20 cellular contexts compared by ENCODE assay signal in the genomic region with DNA sequence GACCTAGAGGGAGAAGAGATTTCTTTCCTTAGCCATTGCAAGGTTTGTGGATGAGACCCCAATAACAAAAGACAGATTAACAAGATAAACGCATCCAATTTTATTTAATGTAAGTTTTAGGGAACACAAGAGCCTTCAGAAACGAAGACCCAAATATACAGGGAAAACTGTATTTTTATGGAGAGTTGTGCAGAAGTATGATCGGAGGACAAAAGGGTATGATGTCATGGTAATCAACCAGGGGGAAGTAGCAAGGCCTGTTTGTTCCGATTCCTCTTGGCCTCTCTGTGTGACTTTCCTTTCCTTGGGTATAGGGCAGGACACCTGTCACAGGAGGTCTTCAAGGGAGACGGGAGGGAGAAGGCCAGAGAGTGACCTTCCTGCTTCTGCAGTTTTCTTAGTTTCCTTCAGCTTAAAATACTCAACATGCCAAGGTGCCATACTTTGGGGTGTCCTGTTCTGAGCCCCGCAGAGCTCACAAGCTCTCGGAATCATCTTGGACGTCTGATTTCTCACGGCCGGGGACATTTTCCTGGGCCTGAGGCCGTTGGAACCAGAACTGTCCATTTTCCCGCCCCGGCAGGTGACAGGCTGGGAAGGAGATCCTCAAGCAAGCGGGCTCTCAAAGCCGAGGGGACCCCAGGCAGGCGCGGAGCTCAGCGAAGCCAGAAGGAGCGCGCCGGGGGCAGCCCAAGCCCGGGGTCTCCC. TPM values are rescaled to one million over a fixed set of nuclear protein-coding genes. Genes with fewer than 3 reads are reported as not detected.
DNase-seq lines count a peak whose midpoint lies in the region; ATAC-seq and TF ChIP-seq lines count a peak whose summit lies in the region.
"Had no signal": no experiment of that assay in that cellular context is flagged by ENCODE, and none has a peak within 500 bp of the region (broad histone marks: within the 10 kb centered on the region; RNA-seq: fewer than 3 reads in every experiment).

No MANE protein-coding gene starts in this region.

- no peak for TF ChIP-seq POLR2A in breast epithelium (IDR thresholded peaks at IDR 0.05)
- no peak for TF ChIP-seq POLR2A in gastroesophageal sphincter (IDR thresholded peaks at IDR 0.05)

- H3K9me3 Mint-ChIP-seq in MCF 10A (ENCODE audit: unreplicated experiment): no peaks in the 10 kb centered on the region
- H3K9me3 Mint-ChIP-seq in stimulated activated naive B cell treated with anti-CD40 and anti-IgM and Interleukin-4, amounts not matched to agents 10 μg/mL and 1 μg/mL and 100 μg/mL, for 72 hours: no peaks in the 10 kb centered on the region
- H3K9me3 Mint-ChIP-seq: stimulated activated naive CD8-positive, alpha-beta T cell treated with anti-CD3 and anti-CD28 coated beads, Interleukin-15, Interleukin-2, amounts not matched to agents 100 ng/mL and 50 ng/mL, for 24 hours had no signal

- no peaks in the 10 kb centered on the region for H3K36me3 Mint-ChIP-seq in MCF 10A (ENCODE audit: insufficient read depth, unreplicated experiment)
- no peaks in the 10 kb centered on the region for H3K36me3 Mint-ChIP-seq in stimulated activated naive B cell treated with anti-CD40 and anti-IgM and Interleukin-4, amounts not matched to agents 10 μg/mL and 1 μg/mL and 100 μg/mL, for 72 hours
- H3K36me3 Mint-ChIP-seq: CD4-positive, CD25-positive, alpha-beta regulatory T cell had no signal

- TF ChIP-seq EP300 in gastroesophageal sphincter (IDR thresholded peaks at IDR 0.05): no peak

- H3K27ac ChIP-seq in breast epithelium (no peak overlapping the region), lung (ENCODE audit: low read depth in 1 of 2, low read length in 1 of 2) (no peak overlapping the region), gastroesophageal sphincter (no peak overlapping the region)
- H3K27ac ChIP-seq: uterus had no signal

- POLR2A ChIA-PET in MCF 10A (lab: Yijun Ruan, JAX): interaction anchor here (0.6 to 0.7 kb wide), 2 partner anchors 8 to 112 kb away, joined by 3 to 4 read pairs; no protein-coding TSS in a partner anchor

- no peak overlapping the region for H3K27ac Mint-ChIP-seq in MCF 10A (ENCODE audit: low read depth, unreplicated experiment)
- H3K27ac Mint-ChIP-seq in stimulated activated naive B cell treated with anti-CD40 and anti-IgM and Interleukin-4, amounts not matched to agents 10 μg/mL and 1 μg/mL and 100 μg/mL, for 72 hours: peak overlapping the region; percentile 42
- H3K27ac Mint-ChIP-seq: activated CD8-positive, alpha-beta T cell treated with anti-CD3 and anti-CD28 coated beads, Interleukin-2, amount 10 ng/mL, durations not matched to agents 7 days and 5 days; CD4-positive, CD25-positive, alpha-beta regulatory T cell; stimulated activated naive CD8-positive, alpha-beta T cell treated with anti-CD3 and anti-CD28 coated beads, Interleukin-15, Interleukin-2, amounts not matched to agents 100 ng/mL and 50 ng/mL, for 24 hours had no signal

- intact Hi-C loops in breast epithelium (cut with DNase I; ENCODE audit: low total_unique reads): no loop called here
- intact Hi-C loops in MCF 10A (cut with micrococcal nuclease): no loop called here

- no peaks in the 10 kb centered on the region for H3K9me3 ChIP-seq in breast epithelium
- no peaks in the 10 kb centered on the region for H3K9me3 ChIP-seq in lung (ENCODE audit: control insufficient read depth in 2 of 2, insufficient read depth in 1 of 2, low read length in 1 of 2)
- H3K9me3 ChIP-seq in gastroesophageal sphincter: no peaks in the 10 kb centered on the region
- H3K9me3 ChIP-seq: uterus had no signal

- no TSS peak for BruUV-seq in MCF 10A (replicated peaks; lab: Mats Ljungman, UMichigan)

- WGBS in lung, 2 donors: 24 to 29% methylated on average over 22 of the region's 22 CpGs
- WGBS in gastroesophageal sphincter (ENCODE audit: low coverage in 1 of 2), 2 donors: 42 to 50% methylated on average over 3 to 6 of the region's 22 CpGs

- H3K4me1 Mint-ChIP-seq in MCF 10A (ENCODE audit: insufficient read depth, unreplicated experiment): peaks cover 5% of the 10 kb centered on the region
- no peaks in the 10 kb centered on the region for H3K4me1 Mint-ChIP-seq in stimulated activated naive B cell treated with anti-CD40 and anti-IgM and Interleukin-4, amounts not matched to agents 10 μg/mL and 1 μg/mL and 100 μg/mL, for 72 hours
- H3K4me1 Mint-ChIP-seq: CD4-positive, CD25-positive, alpha-beta regulatory T cell had no signal

- DNase-seq in breast epithelium (ENCODE audit: low spot score in 2 of 2): no peak
- DNase-seq in MCF 10A (ENCODE audit: unreplicated experiment): no peak
- DNase-seq in cerebellum (ENCODE audit: low spot score): peak; percentile 22
- peak; percentile 14 for DNase-seq in lung (ENCODE audit: low spot score)
- no peak for DNase-seq in stimulated activated naive B cell treated with anti-CD40 and anti-IgM and Interleukin-4, amounts not matched to agents 10 μg/mL and 1 μg/mL and 100 μg/mL, for 72 hours
- no peak for DNase-seq in NCI-H1048 (lab: John Stamatoyannopoulos, UW)
- DNase-seq: activated CD8-positive, alpha-beta T cell treated with anti-CD3 and anti-CD28 coated beads, Interleukin-2, amount 10 ng/mL, durations not matched to agents 7 days and 5 days; CD4-positive, CD25-positive, alpha-beta regulatory T cell; cortex of kidney; DND-41; KBM-7; NCI-H1092 treated with DMSO at 0.1 percent for 48 hours; NCI-H774; uterus had no signal

- H3K4me3 ChIP-seq in breast epithelium (peak overlapping the region; percentile 25 to 64 (median 48)), lung (no peak overlapping the region), gastroesophageal sphincter (peak overlapping the region in 1 of 2 donors; percentile 40)

- CTCF ChIA-PET in MCF 10A (lab: Yijun Ruan, JAX): interaction anchor here (0.7 to 1.3 kb wide), 2 partner anchors 36 kb away, joined by 3 to 4 read pairs; no protein-coding TSS in a partner anchor

- H3K36me3 ChIP-seq in breast epithelium: no peaks in the 10 kb centered on the region
- H3K36me3 ChIP-seq in lung (ENCODE audit: control insufficient read depth in 2 of 2, insufficient read depth in 2 of 2, low read length in 2 of 2): no peaks in the 10 kb centered on the region
- no peaks in the 10 kb centered on the region for H3K36me3 ChIP-seq in gastroesophageal sphincter
- H3K36me3 ChIP-seq: uterus had no signal

- ATAC-seq in lung (ENCODE audit: insufficient read depth, low FRiP score) (no peak), HG02763 (IDR thresholded peaks at IDR 0.05; ENCODE audit: unreplicated experiment) (no peak), gastroesophageal sphincter (no peak)
- no peak for ATAC-seq in stimulated activated naive B cell treated with anti-CD40 and anti-IgM and Interleukin-4, amounts not matched to agents 10 μg/mL and 1 μg/mL and 100 μg/mL, for 72 hours (replicated peaks)
- ATAC-seq: activated CD8-positive, alpha-beta T cell treated with anti-CD3 and anti-CD28 coated beads, Interleukin-2, amount 10 ng/mL, durations not matched to agents 7 days and 5 days had no signal

- H3K4me1 ChIP-seq in breast epithelium (no peaks in the 10 kb centered on the region), lung (ENCODE audit: control insufficient read depth in 2 of 2, insufficient read depth in 2 of 2, low read length in 2 of 2) (peaks cover 0 to 9% of the 10 kb centered on the region in 2 donors), gastroesophageal sphincter (peaks cover 0 to 10% (median 7%) of the 10 kb centered on the region in 3 donors)

- TF ChIP-seq CTCF in breast epithelium (IDR thresholded peaks at IDR 0.05) (no peak), MCF 10A (IDR thresholded peaks at IDR 0.05; ENCODE audit: unreplicated experiment) (no peak), lung (IDR thresholded peaks at IDR 0.05; ENCODE audit: control extremely low read depth, extremely low read depth) (no peak), gastroesophageal sphincter (IDR thresholded peaks at IDR 0.05) (no peak)

- peaks cover 79% of the 10 kb centered on the region for H3K27me3 Mint-ChIP-seq in MCF 10A (ENCODE audit: insufficient read depth, unreplicated experiment)
- peaks cover 50 to 71% of the 10 kb centered on the region in 2 donors for H3K27me3 Mint-ChIP-seq in stimulated activated naive B cell treated with anti-CD40 and anti-IgM and Interleukin-4, amounts not matched to agents 10 μg/mL and 1 μg/mL and 100 μg/mL, for 72 hours

- peaks cover 6 to 47% of the 10 kb centered on the region in 2 donors for H3K27me3 ChIP-seq in breast epithelium
- H3K27me3 ChIP-seq in lung (ENCODE audit: control insufficient read depth, insufficient read depth): peaks cover 13% of the 10 kb centered on the region
- peaks cover 76% of the 10 kb centered on the region for H3K27me3 ChIP-seq in gastroesophageal sphincter

- no peak overlapping the region for H3K4me3 Mint-ChIP-seq in MCF 10A (ENCODE audit: unreplicated experiment)
- peak overlapping the region in 1 of 2 donors; percentile 29 for H3K4me3 Mint-ChIP-seq in stimulated activated naive B cell treated with anti-CD40 and anti-IgM and Interleukin-4, amounts not matched to agents 10 μg/mL and 1 μg/mL and 100 μg/mL, for 72 hours
- H3K4me3 Mint-ChIP-seq: activated CD8-positive, alpha-beta T cell treated with anti-CD3 and anti-CD28 coated beads, Interleukin-2, amount 10 ng/mL, durations not matched to agents 7 days and 5 days; CD4-positive, CD25-positive, alpha-beta regulatory T cell; stimulated activated naive CD8-positive, alpha-beta T cell treated with anti-CD3 and anti-CD28 coated beads, Interleukin-15, Interleukin-2, amounts not matched to agents 100 ng/mL and 50 ng/mL, for 24 hours had no signal

RNA-seq across cellular contexts. Expression of a gene that starts 21.7 kb away (rescaled TPM):
- total RNA-seq in breast epithelium (under 1 TPM; 0.15 to 0.96 (median 0.33) TPM), MCF 10A (2022) (not detected in 2 replicates), cerebellum (3.7 TPM), lung (under 1 TPM in 1 of 2 donors, not detected in 1; 0.31 TPM), gastroesophageal sphincter (under 1 TPM in 2 of 4 donors, not detected in 2; 0.15 to 0.35 TPM)
- under 1 TPM; 0.06 to 0.15 TPM for polyA plus RNA-seq in lung
- total RNA-seq: A673; activated CD8-positive, alpha-beta T cell treated with anti-CD3 and anti-CD28 coated beads, Interleukin-2, amount 10 ng/mL, durations not matched to agents 7 days and 5 days; CD4-positive, CD25-positive, alpha-beta regulatory T cell; epithelial cell of proximal tubule; glomerular endothelial cell; uterus had no signal
- polyA plus RNA-seq: CD4-positive, CD25-positive, alpha-beta regulatory T cell had no signal

RNA-seq across cellular contexts. Expression of a gene that starts 49.3 kb away (rescaled TPM):
- total RNA-seq in breast epithelium: 10 to 100 TPM in 2 of 3 donors, 1 to 10 TPM in 1; 8.8 to 18.4 (median 14.0) TPM
- total RNA-seq in MCF 10A (2022): 16.6 and 17.5 TPM in 2 replicates
- total RNA-seq in cerebellum: 18.0 TPM
- total RNA-seq in lung: 10 to 100 TPM in 1 of 2 donors, 1 to 10 TPM in 1; 8.6 to 14.8 TPM
- polyA plus RNA-seq in lung: 1 to 10 TPM; 4.9 to 5.6 TPM
- 10 to 100 TPM; 10.3 to 16.8 (median 12.5) TPM for total RNA-seq in gastroesophageal sphincter

Comparison
In these comparisons a context has a peak if more than half of its experiments do, and no peak if none do; other contexts are left out.
1. DNase-seq: peak in cerebellum (single experiment) and lung (single experiment); none in breast epithelium (0 of 2), MCF 10A (single experiment), stimulated activated naive B cell treated with anti-CD40 and anti-IgM and Interleukin-4, amounts not matched to agents 10 μg/mL and 1 μg/mL and 100 μg/mL, for 72 hours (single experiment) and NCI-H1048 (single experiment).